1 cellular context compared by ENCODE assay signal in the genomic region with DNA sequence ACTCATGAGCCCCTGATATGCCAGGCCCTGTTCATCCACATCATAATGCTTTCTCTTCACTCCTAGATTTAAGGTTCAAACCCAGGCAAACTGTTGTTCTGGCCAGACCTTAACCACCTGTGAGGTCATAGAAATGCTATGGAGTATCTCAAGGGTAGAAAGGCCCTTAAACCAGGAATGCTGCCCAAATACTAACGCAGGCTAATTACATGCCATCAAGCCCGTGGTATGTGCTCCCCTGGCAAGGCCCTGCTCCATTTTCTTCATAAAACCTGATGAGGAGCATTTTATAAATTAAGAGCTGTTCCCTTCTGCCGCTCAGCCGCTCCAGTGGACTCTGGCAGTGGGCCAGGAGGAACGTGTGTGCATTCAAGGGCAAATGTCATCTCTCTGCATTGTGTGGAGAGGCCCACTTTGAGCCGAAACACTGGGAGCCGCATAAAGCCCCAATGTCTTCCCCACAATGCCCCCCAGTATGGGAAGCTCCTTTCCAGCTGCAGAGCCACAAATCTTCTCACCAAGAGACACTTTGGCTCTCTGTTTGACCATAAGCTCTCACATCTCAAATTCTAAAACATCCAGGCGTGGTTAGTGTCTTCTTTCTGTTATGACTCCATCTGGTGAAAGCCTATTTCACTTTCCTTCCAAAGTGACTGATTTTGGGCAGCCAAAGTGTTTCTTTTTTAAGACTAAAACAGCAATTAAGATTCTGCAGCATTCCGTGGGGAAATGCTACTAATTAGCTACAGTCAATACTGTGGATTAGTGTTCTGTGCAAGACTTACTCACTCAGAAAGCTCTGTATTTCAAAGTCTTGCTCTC.
TF ChIP-seq lines count a peak whose summit lies in the region.

No MANE protein-coding gene starts in this region.

TF ChIP-seq in K562, 482 proteins besides CTCF, POLR2A, EP300 and RAD21:
- TF ChIP-seq NFIC (IDR thresholded peaks at IDR 0.05) (peak; percentile 51), DMBX1 (CRISPR knock-in tag; IDR thresholded peaks at IDR 0.05; ENCODE audit: borderline replicate concordance) (no peak)
TF ChIP-seq in K562: peak in this region for 1.
